In the genomic region with DNA sequence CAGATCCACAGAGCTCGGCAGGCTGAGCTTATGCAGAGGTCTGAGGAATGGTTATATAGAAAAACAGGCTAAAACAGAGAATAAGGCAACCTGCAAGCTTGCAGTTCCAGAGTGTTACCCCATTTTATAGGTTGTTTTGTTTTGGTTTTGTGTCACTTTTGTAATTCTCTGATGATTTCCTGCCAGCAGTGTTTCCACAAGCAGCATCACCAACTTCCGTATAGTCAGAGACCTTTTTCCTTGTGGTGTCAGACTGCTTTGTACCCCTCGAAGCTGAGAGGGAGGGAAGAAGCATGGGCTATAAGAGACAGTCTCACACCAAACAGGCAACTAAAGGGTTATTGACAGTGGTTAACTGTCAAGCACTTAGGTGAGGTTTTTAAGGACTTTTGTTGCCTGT, we compare ENCODE assay signal across 11 cellular contexts.
"Had no signal": no experiment of that assay in that cellular context is flagged by ENCODE, and none has a peak within 500 bp of the region (broad histone marks: within the 10 kb centered on the region; RNA-seq: fewer than 3 reads in every experiment).

No MANE protein-coding gene starts in this region.

- H3K4me3 ChIP-seq: cardiac muscle cell, heart right ventricle, left lung had no signal

- ATAC-seq: heart right ventricle, left lung had no signal

- H3K27ac ChIP-seq: cardiac muscle cell, heart right ventricle had no signal

- DNase-seq: activated CD4-positive, alpha-beta T cell treated with anti-CD3 and anti-CD28 coated beads, Interleukin-2, amount 50 U/mL, for 48 hours; activated CD4-positive, CD25-positive, alpha-beta regulatory T cell; activated gamma-delta T cell; effector CD4-positive, alpha-beta T cell; foreskin melanocyte; heart right ventricle; left lung; posterior cingulate gyrus; stimulated activated CD4-positive, alpha-beta T cell treated with anti-CD3 and anti-CD28 coated beads, Interleukin-15, amount 100 ng/mL, for 24 hours; trophoblast cell had no signal

- H3K27me3 ChIP-seq: cardiac muscle cell, heart right ventricle, left lung had no signal

- H3K36me3 ChIP-seq: cardiac muscle cell, heart right ventricle, left lung had no signal

- H3K9me3 ChIP-seq: heart right ventricle, left lung had no signal
